10 cellular contexts compared by ENCODE assay signal in genomic region chr3:196778755-196779154, GRCh38. TPM values are rescaled to one million over a fixed set of nuclear protein-coding genes. Genes with fewer than 3 reads are reported as not detected.
DNase-seq lines count a peak whose midpoint lies in the region; ATAC-seq and TF ChIP-seq lines count a peak whose summit lies in the region.
"Had no signal": no experiment of that assay in that cellular context is flagged by ENCODE, and none has a peak within 500 bp of the region (broad histone marks: within the 10 kb centered on the region; RNA-seq: fewer than 3 reads in every experiment).

No MANE protein-coding gene starts in this region.

- DNase-seq in ELR (ENCODE audit: low read depth) (peak; percentile 80), T-helper 17 cell (no peak), fibroblast of peridontal ligament (ENCODE audit: extremely low read depth) (peak; percentile 70), HT-29 (ENCODE audit: low spot score) (no peak), GM20000 (ENCODE audit: low spot score) (no peak), T-helper 9 cell (no peak)
- DNase-seq: NCI-H1436 treated with DMSO at 0.1 percent for 48 hours had no signal

- no peaks in the 10 kb centered on the region for H3K9me3 ChIP-seq in T-helper 17 cell (ENCODE audit: control insufficient read depth, low read length, poor library complexity, severe bottlenecking)
- H3K9me3 ChIP-seq: vagina had no signal

- peak overlapping the region; percentile 38 for H3K27ac ChIP-seq in rectal smooth muscle tissue (ENCODE audit: low read depth, low read length)
- H3K27ac ChIP-seq: vagina had no signal

- H3K36me3 ChIP-seq in rectal smooth muscle tissue (ENCODE audit: control insufficient read depth, insufficient read depth, low read length): peaks cover 4% of the 10 kb centered on the region

- no peak overlapping the region for H3K4me3 ChIP-seq in rectal smooth muscle tissue (ENCODE audit: low read length)
- H3K4me3 ChIP-seq: vagina had no signal

- no peaks in the 10 kb centered on the region for H3K27me3 Mint-ChIP-seq in T-helper 17 cell

- no peak overlapping the region for H3K4me3 Mint-ChIP-seq in T-helper 17 cell

- no peaks in the 10 kb centered on the region for H3K36me3 Mint-ChIP-seq in T-helper 17 cell (ENCODE audit: low read depth)

- peaks cover 3% of the 10 kb centered on the region for H3K4me1 ChIP-seq in rectal smooth muscle tissue (ENCODE audit: control insufficient read depth, insufficient read depth, low read length)

- no peak for ATAC-seq in T-helper 17 cell
- no peak for ATAC-seq in GM18909 (IDR thresholded peaks at IDR 0.05; ENCODE audit: poor library complexity, unreplicated experiment)

- peak overlapping the region; percentile 76 for H3K27ac Mint-ChIP-seq in T-helper 17 cell

- no peaks in the 10 kb centered on the region for H3K27me3 ChIP-seq in rectal smooth muscle tissue (ENCODE audit: control insufficient read depth, insufficient read depth, low read length)
- H3K27me3 ChIP-seq: vagina had no signal

- TF ChIP-seq CTCF in GM20000 (IDR thresholded peaks at IDR 0.05; ENCODE audit: extremely low read depth, missing control alignments): no peak

- no peak overlapping the region for H3K9ac ChIP-seq in rectal smooth muscle tissue (ENCODE audit: low read length)

- peaks cover 39% of the 10 kb centered on the region for H3K4me1 Mint-ChIP-seq in T-helper 17 cell

RNA-seq across cellular contexts. Expression of gene PAK2, which starts 39.1 kb away (rescaled TPM):
- 10 to 100 TPM; 70.6 to 80.0 TPM for total RNA-seq in T-helper 17 cell
- 26.8 and 29.5 TPM in 2 replicates for total RNA-seq in HT-29 (2014; rRNA removed; shearing (Covaris generic))

Comparison
In these comparisons a context has a peak if more than half of its experiments do, and no peak if none do; other contexts are left out.
1. DNase-seq: peak in ELR (single experiment) and fibroblast of peridontal ligament (single experiment); none in T-helper 17 cell (0 of 3), HT-29 (single experiment), GM20000 (single experiment) and T-helper 9 cell (single experiment).